Comparison of ENCODE assay signal across 1 cellular context in genomic region chr13:45434556-45435371, GRCh38.
TF ChIP-seq lines count a peak whose summit lies in the region.

No MANE protein-coding gene starts in this region.

TF ChIP-seq in HepG2, 621 proteins besides CTCF, POLR2A, EP300 and RAD21 (continued from another document and continues in another):
- peak; percentile 14; the same call in 1 of the 2 replicates for TF ChIP-seq HNF1A (IDR thresholded peaks at IDR 0.05; ENCODE audit: low read depth)
- peak; percentile 54; the same call in 1 of the 2 replicates for TF ChIP-seq HNF1A (CRISPR knock-in tag; IDR thresholded peaks at IDR 0.05; ENCODE audit: borderline replicate concordance)
- no peak for TF ChIP-seq ZBED4 (CRISPR knock-in tag; IDR thresholded peaks at IDR 0.05; ENCODE audit: borderline replicate concordance)
- no peak for TF ChIP-seq BORCS8-MEF2B (CRISPR knock-in tag; IDR thresholded peaks at IDR 0.05)
- no peak for TF ChIP-seq ZNF530 (CRISPR knock-in tag; IDR thresholded peaks at IDR 0.05; ENCODE audit: low read depth)
- TF ChIP-seq ZNF432 (CRISPR knock-in tag; IDR thresholded peaks at IDR 0.05; ENCODE audit: borderline replicate concordance), result no peak
- no peak for TF ChIP-seq HDAC6 (IDR thresholded peaks at IDR 0.05; ENCODE audit: low read depth, low read length)
- TF ChIP-seq ZNF800 (CRISPR knock-in tag; IDR thresholded peaks at IDR 0.05), result no peak
- no peak for TF ChIP-seq REL (CRISPR knock-in tag; conservative IDR thresholded peaks at IDR 0.05)
- peak; percentile 58 for TF ChIP-seq BHLHE40 (IDR thresholded peaks at IDR 0.05; ENCODE audit: low read length)
- TF ChIP-seq, protein P1, sequence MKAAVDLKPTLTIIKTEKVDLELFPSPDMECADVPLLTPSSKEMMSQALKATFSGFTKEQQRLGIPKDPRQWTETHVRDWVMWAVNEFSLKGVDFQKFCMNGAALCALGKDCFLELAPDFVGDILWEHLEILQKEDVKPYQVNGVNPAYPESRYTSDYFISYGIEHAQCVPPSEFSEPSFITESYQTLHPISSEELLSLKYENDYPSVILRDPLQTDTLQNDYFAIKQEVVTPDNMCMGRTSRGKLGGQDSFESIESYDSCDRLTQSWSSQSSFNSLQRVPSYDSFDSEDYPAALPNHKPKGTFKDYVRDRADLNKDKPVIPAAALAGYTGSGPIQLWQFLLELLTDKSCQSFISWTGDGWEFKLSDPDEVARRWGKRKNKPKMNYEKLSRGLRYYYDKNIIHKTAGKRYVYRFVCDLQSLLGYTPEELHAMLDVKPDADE (CRISPR knock-in tag; IDR thresholded peaks at IDR 0.05), result no peak
- TF ChIP-seq, protein P2, sequence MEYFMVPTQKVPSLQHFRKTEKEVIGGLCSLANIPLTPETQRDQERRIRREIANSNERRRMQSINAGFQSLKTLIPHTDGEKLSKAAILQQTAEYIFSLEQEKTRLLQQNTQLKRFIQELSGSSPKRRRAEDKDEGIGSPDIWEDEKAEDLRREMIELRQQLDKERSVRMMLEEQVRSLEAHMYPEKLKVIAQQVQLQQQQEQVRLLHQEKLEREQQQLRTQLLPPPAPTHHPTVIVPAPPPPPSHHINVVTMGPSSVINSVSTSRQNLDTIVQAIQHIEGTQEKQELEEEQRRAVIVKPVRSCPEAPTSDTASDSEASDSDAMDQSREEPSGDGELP (IDR thresholded peaks at IDR 0.05; ENCODE audit: borderline replicate concordance, low read depth), result peak; percentile 56; the same call in 1 of the 2 replicates
- no peak for TF ChIP-seq ZNF549 (CRISPR knock-in tag; IDR thresholded peaks at IDR 0.05)
- TF ChIP-seq, protein P3, sequence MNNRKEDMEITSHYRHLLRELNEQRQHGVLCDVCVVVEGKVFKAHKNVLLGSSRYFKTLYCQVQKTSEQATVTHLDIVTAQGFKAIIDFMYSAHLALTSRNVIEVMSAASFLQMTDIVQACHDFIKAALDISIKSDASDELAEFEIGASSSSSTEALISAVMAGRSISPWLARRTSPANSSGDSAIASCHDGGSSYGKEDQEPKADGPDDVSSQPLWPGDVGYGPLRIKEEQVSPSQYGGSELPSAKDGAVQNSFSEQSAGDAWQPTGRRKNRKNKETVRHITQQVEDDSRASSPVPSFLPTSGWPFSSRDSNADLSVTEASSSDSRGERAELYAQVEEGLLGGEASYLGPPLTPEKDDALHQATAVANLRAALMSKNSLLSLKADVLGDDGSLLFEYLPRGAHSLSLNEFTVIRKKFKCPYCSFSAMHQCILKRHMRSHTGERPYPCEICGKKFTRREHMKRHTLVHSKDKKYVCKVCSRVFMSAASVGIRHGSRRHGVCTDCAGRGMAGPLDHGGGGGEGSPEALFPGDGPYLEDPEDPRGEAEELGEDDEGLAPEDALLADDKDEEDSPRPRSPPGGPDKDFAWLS (CRISPR knock-in tag; IDR thresholded peaks at IDR 0.05; ENCODE audit: borderline replicate concordance), result no peak
- TF ChIP-seq NAIF1 (CRISPR knock-in tag; IDR thresholded peaks at IDR 0.05; ENCODE audit: borderline replicate concordance), result no peak
- TF ChIP-seq, protein P4, sequence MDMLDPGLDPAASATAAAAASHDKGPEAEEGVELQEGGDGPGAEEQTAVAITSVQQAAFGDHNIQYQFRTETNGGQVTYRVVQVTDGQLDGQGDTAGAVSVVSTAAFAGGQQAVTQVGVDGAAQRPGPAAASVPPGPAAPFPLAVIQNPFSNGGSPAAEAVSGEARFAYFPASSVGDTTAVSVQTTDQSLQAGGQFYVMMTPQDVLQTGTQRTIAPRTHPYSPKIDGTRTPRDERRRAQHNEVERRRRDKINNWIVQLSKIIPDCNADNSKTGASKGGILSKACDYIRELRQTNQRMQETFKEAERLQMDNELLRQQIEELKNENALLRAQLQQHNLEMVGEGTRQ (IDR thresholded peaks at IDR 0.05; ENCODE audit: low read depth, low read length), result no peak
- TF ChIP-seq, protein P4 (CRISPR knock-in tag; IDR thresholded peaks at IDR 0.05; ENCODE audit: borderline replicate concordance), result no peak
- TF ChIP-seq, protein P5, sequence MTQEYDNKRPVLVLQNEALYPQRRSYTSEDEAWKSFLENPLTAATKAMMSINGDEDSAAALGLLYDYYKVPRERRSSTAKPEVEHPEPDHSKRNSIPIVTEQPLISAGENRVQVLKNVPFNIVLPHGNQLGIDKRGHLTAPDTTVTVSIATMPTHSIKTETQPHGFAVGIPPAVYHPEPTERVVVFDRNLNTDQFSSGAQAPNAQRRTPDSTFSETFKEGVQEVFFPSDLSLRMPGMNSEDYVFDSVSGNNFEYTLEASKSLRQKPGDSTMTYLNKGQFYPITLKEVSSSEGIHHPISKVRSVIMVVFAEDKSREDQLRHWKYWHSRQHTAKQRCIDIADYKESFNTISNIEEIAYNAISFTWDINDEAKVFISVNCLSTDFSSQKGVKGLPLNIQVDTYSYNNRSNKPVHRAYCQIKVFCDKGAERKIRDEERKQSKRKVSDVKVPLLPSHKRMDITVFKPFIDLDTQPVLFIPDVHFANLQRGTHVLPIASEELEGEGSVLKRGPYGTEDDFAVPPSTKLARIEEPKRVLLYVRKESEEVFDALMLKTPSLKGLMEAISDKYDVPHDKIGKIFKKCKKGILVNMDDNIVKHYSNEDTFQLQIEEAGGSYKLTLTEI (CRISPR knock-in tag; conservative IDR thresholded peaks at IDR 0.05), result no peak
- TF ChIP-seq, protein P6, sequence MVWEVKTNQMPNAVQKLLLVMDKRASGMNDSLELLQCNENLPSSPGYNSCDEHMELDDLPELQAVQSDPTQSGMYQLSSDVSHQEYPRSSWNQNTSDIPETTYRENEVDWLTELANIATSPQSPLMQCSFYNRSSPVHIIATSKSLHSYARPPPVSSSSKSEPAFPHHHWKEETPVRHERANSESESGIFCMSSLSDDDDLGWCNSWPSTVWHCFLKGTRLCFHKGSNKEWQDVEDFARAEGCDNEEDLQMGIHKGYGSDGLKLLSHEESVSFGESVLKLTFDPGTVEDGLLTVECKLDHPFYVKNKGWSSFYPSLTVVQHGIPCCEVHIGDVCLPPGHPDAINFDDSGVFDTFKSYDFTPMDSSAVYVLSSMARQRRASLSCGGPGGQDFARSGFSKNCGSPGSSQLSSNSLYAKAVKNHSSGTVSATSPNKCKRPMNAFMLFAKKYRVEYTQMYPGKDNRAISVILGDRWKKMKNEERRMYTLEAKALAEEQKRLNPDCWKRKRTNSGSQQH (CRISPR knock-in tag; IDR thresholded peaks at IDR 0.05; ENCODE audit: low read depth), result no peak
- no peak for TF ChIP-seq RORA (CRISPR knock-in tag; IDR thresholded peaks at IDR 0.05)
- TF ChIP-seq ZNF333 (CRISPR knock-in tag; IDR thresholded peaks at IDR 0.05; ENCODE audit: borderline replicate concordance), result no peak
- TF ChIP-seq MLX (CRISPR knock-in tag; IDR thresholded peaks at IDR 0.05), result no peak; the same call in 1 of the 2 replicates
- TF ChIP-seq MTA3 (CRISPR knock-in tag; IDR thresholded peaks at IDR 0.05), result no peak
- no peak for TF ChIP-seq NCOA5 (CRISPR knock-in tag; IDR thresholded peaks at IDR 0.05)
- TF ChIP-seq, protein P7, sequence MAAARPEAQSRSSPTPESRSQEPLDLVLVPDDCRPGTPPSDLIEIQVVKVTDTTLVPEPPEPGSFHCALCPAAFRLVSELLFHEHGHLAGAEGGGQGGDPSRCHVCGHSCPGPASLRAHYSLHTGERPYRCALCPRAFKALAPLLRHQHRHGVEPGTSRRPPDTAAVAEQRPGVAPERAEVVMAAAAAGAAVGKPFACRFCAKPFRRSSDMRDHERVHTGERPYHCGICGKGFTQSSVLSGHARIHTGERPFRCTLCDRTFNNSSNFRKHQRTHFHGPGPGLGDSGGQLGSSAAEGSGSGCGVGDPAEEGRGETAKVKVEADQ (CRISPR knock-in tag; IDR thresholded peaks at IDR 0.05; ENCODE audit: borderline replicate concordance), result peak; percentile 2; the same call in 1 of the 2 replicates
- TF ChIP-seq KDM4B (CRISPR knock-in tag; IDR thresholded peaks at IDR 0.05), result no peak
- no peak for TF ChIP-seq JUNB (CRISPR knock-in tag; IDR thresholded peaks at IDR 0.05; ENCODE audit: borderline replicate concordance)
- TF ChIP-seq ZNF713 (CRISPR knock-in tag; IDR thresholded peaks at IDR 0.05), result no peak
- TF ChIP-seq GABPB1 (CRISPR knock-in tag; IDR thresholded peaks at IDR 0.05), result no peak
